Comparison of ENCODE assay signal across 1 cellular context in the genomic region with DNA sequence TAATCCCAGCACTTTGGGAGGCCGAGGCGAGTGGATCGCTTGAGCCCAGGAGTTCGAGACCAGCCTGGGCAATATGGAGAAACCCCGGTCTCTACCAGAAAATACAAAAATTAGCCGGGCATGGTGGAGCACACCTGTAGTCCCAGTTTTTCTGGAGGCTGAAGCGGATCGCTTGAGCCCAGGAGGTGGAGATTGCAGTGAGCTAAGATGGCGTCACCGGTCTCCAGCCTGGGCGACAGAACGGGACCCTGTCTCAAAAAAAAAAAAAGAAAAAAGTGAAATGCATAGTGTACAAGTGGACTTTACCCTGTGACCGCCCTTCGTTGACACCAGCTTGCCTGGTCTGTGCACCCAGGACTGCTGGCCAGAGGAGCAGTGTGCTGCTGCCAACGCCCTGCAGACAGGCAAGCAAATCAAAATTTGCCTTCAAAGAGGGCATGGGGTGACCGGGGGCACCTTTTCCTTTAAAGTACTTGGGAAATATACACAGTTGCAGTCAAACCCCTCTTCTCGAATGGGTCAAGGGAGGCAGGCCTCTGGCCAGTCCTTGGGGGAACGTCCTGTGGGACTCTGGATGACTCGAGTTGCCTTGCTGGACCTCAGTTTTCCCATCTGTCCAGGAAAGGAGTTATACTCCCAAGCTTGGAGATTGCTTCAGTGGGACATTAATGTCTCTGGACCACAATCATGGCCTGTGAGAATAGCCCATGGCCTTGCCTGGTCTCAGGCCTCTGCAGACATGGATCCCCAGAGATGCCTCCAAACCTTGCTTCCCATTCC.
TF ChIP-seq lines count a peak whose summit lies in the region.

No MANE protein-coding gene starts in this region.

TF ChIP-seq in HepG2, 621 proteins besides CTCF, POLR2A, EP300 and RAD21 (continued from another document and continues in another):
- TF ChIP-seq NFYB (CRISPR knock-in tag; IDR thresholded peaks at IDR 0.05) (no peak), ZNF816 (CRISPR knock-in tag; IDR thresholded peaks at IDR 0.05; ENCODE audit: borderline replicate concordance) (no peak), GABPA (IDR thresholded peaks at IDR 0.05; ENCODE audit: low read depth, low read length) (no peak), GABPA (CRISPR knock-in tag; IDR thresholded peaks at IDR 0.05; ENCODE audit: low read depth) (0 out of 2 replicates have a peak, but pooled peaks have one; percentile 18), ZFP90 (CRISPR knock-in tag; IDR thresholded peaks at IDR 0.05; ENCODE audit: borderline replicate concordance) (0 out of 2 replicates have a peak, but pooled peaks have one; percentile 70), ZNF34 (CRISPR knock-in tag; IDR thresholded peaks at IDR 0.05; ENCODE audit: borderline replicate concordance) (0 out of 2 replicates have a peak, but pooled peaks have one; percentile 17), ZNF33B (CRISPR knock-in tag; IDR thresholded peaks at IDR 0.05) (no peak), HNRNPL (IDR thresholded peaks at IDR 0.05; ENCODE audit: low read depth, low read length) (0 out of 2 replicates have a peak, but pooled peaks have one; percentile 7), TOPORS (CRISPR knock-in tag; IDR thresholded peaks at IDR 0.05) (no peak), PHF5A (CRISPR knock-in tag; IDR thresholded peaks at IDR 0.05; ENCODE audit: low read depth, unreplicated experiment) (no peak), ZNF10 (CRISPR knock-in tag; IDR thresholded peaks at IDR 0.05; ENCODE audit: borderline replicate concordance, low read depth) (no peak), ZNF567 (CRISPR knock-in tag; IDR thresholded peaks at IDR 0.05; ENCODE audit: borderline replicate concordance) (no peak), FOXO1 (CRISPR knock-in tag; IDR thresholded peaks at IDR 0.05) (no peak), ZFAT (CRISPR knock-in tag; conservative IDR thresholded peaks at IDR 0.05) (no peak), ISX (CRISPR knock-in tag; conservative IDR thresholded peaks at IDR 0.05) (no peak), ZFP41 (CRISPR knock-in tag; IDR thresholded peaks at IDR 0.05; ENCODE audit: borderline replicate concordance) (no peak), U2AF1 (optimal IDR thresholded peaks at IDR 0.05; ENCODE audit: low read depth, low read length) (no peak), ZBTB1 (CRISPR knock-in tag; IDR thresholded peaks at IDR 0.05; ENCODE audit: borderline replicate concordance) (no peak), ZSCAN12 (CRISPR knock-in tag; IDR thresholded peaks at IDR 0.05) (no peak), ZFP62 (CRISPR knock-in tag; IDR thresholded peaks at IDR 0.05) (no peak), ZNF432 (CRISPR knock-in tag; IDR thresholded peaks at IDR 0.05; ENCODE audit: borderline replicate concordance) (no peak), TSC22D2 (CRISPR knock-in tag; IDR thresholded peaks at IDR 0.05; ENCODE audit: borderline replicate concordance) (no peak), GLI4 (CRISPR knock-in tag; IDR thresholded peaks at IDR 0.05; ENCODE audit: borderline replicate concordance) (no peak), SATB2 (CRISPR knock-in tag; IDR thresholded peaks at IDR 0.05) (no peak), AKNA (CRISPR knock-in tag; IDR thresholded peaks at IDR 0.05; ENCODE audit: borderline replicate concordance) (no peak), CCDC6 (CRISPR knock-in tag; IDR thresholded peaks at IDR 0.05) (no peak), KDM4B (CRISPR knock-in tag; IDR thresholded peaks at IDR 0.05) (no peak; the same call in 1 of the 2 replicates), PHF20 (CRISPR knock-in tag; IDR thresholded peaks at IDR 0.05) (no peak), ZNF256 (CRISPR knock-in tag; conservative IDR thresholded peaks at IDR 0.05) (no peak), POGZ (CRISPR knock-in tag; IDR thresholded peaks at IDR 0.05) (peak; percentile 45), KLF13 (CRISPR knock-in tag; IDR thresholded peaks at IDR 0.05) (no peak), ZFYVE20 (CRISPR knock-in tag; IDR thresholded peaks at IDR 0.05; ENCODE audit: borderline replicate concordance, low read depth) (no peak), ZNF331 (CRISPR knock-in tag; IDR thresholded peaks at IDR 0.05) (no peak), NKX3-1 (CRISPR knock-in tag; IDR thresholded peaks at IDR 0.05) (peak; percentile 57; the same call in 1 of the 2 replicates), ZNF451 (CRISPR knock-in tag; IDR thresholded peaks at IDR 0.05) (no peak), ZNF441 (CRISPR knock-in tag; IDR thresholded peaks at IDR 0.05; ENCODE audit: borderline replicate concordance) (no peak), CREM (IDR thresholded peaks at IDR 0.05) (no peak; the same call in 1 of the 2 replicates), CREM (CRISPR knock-in tag; IDR thresholded peaks at IDR 0.05) (no peak), MTA1 (CRISPR knock-in tag; IDR thresholded peaks at IDR 0.05; ENCODE audit: borderline replicate concordance) (no peak), CREB1 (IDR thresholded peaks at IDR 0.05) (peak; percentile 59), CREB1 (CRISPR knock-in tag; IDR thresholded peaks at IDR 0.05) (no peak), ZNF674 (CRISPR knock-in tag; IDR thresholded peaks at IDR 0.05; ENCODE audit: low read depth) (no peak), RFX5 (IDR thresholded peaks at IDR 0.05; ENCODE audit: low read depth, low read length) (no peak), MXD3 (CRISPR knock-in tag; IDR thresholded peaks at IDR 0.05) (no peak), BRD4 (CRISPR knock-in tag; IDR thresholded peaks at IDR 0.05) (peak; percentile 43), ZBTB21 (CRISPR knock-in tag; IDR thresholded peaks at IDR 0.05) (no peak), CREBL2 (CRISPR knock-in tag; IDR thresholded peaks at IDR 0.05; ENCODE audit: borderline replicate concordance) (no peak), ZNF225 (CRISPR knock-in tag; IDR thresholded peaks at IDR 0.05) (no peak)
- TF ChIP-seq, protein P1, sequence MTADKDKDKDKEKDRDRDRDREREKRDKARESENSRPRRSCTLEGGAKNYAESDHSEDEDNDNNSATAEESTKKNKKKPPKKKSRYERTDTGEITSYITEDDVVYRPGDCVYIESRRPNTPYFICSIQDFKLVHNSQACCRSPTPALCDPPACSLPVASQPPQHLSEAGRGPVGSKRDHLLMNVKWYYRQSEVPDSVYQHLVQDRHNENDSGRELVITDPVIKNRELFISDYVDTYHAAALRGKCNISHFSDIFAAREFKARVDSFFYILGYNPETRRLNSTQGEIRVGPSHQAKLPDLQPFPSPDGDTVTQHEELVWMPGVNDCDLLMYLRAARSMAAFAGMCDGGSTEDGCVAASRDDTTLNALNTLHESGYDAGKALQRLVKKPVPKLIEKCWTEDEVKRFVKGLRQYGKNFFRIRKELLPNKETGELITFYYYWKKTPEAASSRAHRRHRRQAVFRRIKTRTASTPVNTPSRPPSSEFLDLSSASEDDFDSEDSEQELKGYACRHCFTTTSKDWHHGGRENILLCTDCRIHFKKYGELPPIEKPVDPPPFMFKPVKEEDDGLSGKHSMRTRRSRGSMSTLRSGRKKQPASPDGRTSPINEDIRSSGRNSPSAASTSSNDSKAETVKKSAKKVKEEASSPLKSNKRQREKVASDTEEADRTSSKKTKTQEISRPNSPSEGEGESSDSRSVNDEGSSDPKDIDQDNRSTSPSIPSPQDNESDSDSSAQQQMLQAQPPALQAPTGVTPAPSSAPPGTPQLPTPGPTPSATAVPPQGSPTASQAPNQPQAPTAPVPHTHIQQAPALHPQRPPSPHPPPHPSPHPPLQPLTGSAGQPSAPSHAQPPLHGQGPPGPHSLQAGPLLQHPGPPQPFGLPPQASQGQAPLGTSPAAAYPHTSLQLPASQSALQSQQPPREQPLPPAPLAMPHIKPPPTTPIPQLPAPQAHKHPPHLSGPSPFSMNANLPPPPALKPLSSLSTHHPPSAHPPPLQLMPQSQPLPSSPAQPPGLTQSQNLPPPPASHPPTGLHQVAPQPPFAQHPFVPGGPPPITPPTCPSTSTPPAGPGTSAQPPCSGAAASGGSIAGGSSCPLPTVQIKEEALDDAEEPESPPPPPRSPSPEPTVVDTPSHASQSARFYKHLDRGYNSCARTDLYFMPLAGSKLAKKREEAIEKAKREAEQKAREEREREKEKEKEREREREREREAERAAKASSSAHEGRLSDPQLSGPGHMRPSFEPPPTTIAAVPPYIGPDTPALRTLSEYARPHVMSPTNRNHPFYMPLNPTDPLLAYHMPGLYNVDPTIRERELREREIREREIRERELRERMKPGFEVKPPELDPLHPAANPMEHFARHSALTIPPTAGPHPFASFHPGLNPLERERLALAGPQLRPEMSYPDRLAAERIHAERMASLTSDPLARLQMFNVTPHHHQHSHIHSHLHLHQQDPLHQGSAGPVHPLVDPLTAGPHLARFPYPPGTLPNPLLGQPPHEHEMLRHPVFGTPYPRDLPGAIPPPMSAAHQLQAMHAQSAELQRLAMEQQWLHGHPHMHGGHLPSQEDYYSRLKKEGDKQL (CRISPR knock-in tag; IDR thresholded peaks at IDR 0.05; ENCODE audit: low read depth), result no peak
- TF ChIP-seq, protein P2, sequence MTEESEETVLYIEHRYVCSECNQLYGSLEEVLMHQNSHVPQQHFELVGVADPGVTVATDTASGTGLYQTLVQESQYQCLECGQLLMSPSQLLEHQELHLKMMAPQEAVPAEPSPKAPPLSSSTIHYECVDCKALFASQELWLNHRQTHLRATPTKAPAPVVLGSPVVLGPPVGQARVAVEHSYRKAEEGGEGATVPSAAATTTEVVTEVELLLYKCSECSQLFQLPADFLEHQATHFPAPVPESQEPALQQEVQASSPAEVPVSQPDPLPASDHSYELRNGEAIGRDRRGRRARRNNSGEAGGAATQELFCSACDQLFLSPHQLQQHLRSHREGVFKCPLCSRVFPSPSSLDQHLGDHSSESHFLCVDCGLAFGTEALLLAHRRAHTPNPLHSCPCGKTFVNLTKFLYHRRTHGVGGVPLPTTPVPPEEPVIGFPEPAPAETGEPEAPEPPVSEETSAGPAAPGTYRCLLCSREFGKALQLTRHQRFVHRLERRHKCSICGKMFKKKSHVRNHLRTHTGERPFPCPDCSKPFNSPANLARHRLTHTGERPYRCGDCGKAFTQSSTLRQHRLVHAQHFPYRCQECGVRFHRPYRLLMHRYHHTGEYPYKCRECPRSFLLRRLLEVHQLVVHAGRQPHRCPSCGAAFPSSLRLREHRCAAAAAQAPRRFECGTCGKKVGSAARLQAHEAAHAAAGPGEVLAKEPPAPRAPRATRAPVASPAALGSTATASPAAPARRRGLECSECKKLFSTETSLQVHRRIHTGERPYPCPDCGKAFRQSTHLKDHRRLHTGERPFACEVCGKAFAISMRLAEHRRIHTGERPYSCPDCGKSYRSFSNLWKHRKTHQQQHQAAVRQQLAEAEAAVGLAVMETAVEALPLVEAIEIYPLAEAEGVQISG (CRISPR knock-in tag; IDR thresholded peaks at IDR 0.05), result peak; percentile 56; the same call in 1 of the 2 replicates
- TF ChIP-seq, protein P3, sequence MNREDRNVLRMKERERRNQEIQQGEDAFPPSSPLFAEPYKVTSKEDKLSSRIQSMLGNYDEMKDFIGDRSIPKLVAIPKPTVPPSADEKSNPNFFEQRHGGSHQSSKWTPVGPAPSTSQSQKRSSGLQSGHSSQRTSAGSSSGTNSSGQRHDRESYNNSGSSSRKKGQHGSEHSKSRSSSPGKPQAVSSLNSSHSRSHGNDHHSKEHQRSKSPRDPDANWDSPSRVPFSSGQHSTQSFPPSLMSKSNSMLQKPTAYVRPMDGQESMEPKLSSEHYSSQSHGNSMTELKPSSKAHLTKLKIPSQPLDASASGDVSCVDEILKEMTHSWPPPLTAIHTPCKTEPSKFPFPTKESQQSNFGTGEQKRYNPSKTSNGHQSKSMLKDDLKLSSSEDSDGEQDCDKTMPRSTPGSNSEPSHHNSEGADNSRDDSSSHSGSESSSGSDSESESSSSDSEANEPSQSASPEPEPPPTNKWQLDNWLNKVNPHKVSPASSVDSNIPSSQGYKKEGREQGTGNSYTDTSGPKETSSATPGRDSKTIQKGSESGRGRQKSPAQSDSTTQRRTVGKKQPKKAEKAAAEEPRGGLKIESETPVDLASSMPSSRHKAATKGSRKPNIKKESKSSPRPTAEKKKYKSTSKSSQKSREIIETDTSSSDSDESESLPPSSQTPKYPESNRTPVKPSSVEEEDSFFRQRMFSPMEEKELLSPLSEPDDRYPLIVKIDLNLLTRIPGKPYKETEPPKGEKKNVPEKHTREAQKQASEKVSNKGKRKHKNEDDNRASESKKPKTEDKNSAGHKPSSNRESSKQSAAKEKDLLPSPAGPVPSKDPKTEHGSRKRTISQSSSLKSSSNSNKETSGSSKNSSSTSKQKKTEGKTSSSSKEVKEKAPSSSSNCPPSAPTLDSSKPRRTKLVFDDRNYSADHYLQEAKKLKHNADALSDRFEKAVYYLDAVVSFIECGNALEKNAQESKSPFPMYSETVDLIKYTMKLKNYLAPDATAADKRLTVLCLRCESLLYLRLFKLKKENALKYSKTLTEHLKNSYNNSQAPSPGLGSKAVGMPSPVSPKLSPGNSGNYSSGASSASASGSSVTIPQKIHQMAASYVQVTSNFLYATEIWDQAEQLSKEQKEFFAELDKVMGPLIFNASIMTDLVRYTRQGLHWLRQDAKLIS (CRISPR knock-in tag; IDR thresholded peaks at IDR 0.05), result no peak
